In the genomic region with DNA sequence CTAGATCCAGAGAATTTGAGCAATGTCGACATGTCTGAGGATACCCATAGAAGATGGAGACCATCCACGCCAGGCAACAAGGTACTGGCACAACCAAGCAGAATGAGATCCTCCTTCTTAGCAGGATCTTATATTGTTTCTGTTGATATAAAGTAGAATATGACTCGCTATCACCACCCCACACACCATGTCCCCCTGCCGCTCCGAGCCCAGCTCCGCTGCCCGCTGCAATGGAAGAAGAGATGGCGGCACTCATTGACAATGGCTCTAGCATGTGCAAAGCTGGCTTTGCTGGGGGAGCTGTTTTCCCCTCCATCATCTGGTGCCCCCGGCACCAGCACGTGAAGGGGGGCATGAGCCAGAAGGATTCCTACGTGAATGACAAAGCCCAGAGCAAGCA, we compare ENCODE assay signal across 8 cellular contexts.
"Had no signal": no experiment of that assay in that cellular context is flagged by ENCODE, and none has a peak within 500 bp of the region (broad histone marks: within the 10 kb centered on the region; RNA-seq: fewer than 3 reads in every experiment).

No MANE protein-coding gene starts in this region.

- H2AFZ ChIP-seq: GM23248, GM23338 had no signal

- H3K4me2 ChIP-seq: GM23338 had no signal

- H3K4me3 ChIP-seq: GM23248, GM23338, HAP-1 had no signal

- DNase-seq: GM23248, GOT3, H7, H9, HCEC 1CT, HFFc6 had no signal

- H3K27ac ChIP-seq: GM23248 had no signal

- H3K4me1 ChIP-seq: HAP-1 had no signal

- H3K36me3 ChIP-seq: HAP-1 had no signal

- H3K9ac ChIP-seq: GM23248 had no signal

- H3K9me3 ChIP-seq: HAP-1 had no signal
